ENCODE assay signal across 9 cellular contexts in the genomic region with DNA sequence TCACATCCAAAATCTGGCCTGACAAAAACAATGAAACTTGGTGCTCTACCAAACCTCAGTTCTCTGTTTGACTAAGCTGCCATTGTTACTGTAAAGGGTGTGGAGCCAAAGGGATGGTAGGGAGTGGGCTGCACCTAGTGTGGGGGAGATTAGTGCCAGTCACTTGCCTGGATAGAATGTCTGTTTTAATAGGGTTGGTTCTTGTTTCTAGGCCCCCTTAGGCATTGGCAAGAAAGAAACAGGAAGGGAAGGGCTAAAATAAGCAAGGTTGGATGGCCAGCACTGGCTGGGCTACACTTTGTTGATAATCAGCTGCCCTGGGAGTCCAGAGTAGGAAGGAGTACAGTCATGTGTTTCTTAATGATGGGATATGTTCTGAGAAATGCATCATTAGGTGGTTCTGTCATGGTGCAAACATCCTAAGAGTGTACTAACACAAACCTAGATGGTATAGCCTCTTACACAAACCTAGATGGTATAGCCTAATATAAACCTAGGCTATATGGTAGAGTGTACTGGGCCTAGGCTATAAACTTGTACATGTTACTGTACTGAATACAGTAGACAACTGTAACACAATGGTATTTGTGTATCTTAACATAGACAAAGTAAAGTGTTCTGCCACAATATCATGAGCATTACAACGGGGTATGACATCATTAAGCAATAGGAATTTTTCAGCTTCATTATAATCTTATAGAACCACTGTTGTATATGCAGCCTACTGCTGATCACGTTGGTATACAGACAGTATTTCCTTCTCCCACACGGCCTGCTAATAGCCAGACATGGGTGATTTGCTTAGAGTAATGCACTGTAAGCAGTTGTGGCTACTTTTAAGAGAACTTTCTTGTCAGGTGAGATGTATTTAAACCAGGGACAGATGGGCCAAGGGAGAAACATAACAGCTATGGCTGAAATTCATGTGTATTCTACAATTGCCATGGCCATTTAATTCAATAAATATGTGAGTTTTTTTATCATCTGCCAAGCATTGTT. TPM values are rescaled to one million over a fixed set of nuclear protein-coding genes. Genes with fewer than 3 reads are reported as not detected.
DNase-seq lines count a peak whose midpoint lies in the region; ATAC-seq and TF ChIP-seq lines count a peak whose summit lies in the region.
"Had no signal": no experiment of that assay in that cellular context is flagged by ENCODE, and none has a peak within 500 bp of the region (broad histone marks: within the 10 kb centered on the region; RNA-seq: fewer than 3 reads in every experiment).

No MANE protein-coding gene starts in this region.

- peaks cover 21% of the 10 kb centered on the region for H3K4me1 Mint-ChIP-seq in T-helper 1 cell treated with Interleukin-12 subunit alpha and Interleukin-12 subunit beta and Interleukin-4 antibody, amounts not matched to agents 30 μg/mL and 1 μg/mL, for 36 hours (ENCODE audit: low read depth)
- peaks cover 2 to 25% of the 10 kb centered on the region in 2 donors for H3K4me1 Mint-ChIP-seq in immature natural killer cell

- peaks cover 37% of the 10 kb centered on the region for H3K36me3 Mint-ChIP-seq in T-helper 1 cell treated with Interleukin-12 subunit alpha and Interleukin-12 subunit beta and Interleukin-4 antibody, amounts not matched to agents 30 μg/mL and 1 μg/mL, for 36 hours (ENCODE audit: low read depth)
- H3K36me3 Mint-ChIP-seq in immature natural killer cell: peaks cover 0 to 21% (median 0%) of the 10 kb centered on the region in 3 donors

- H3K27me3 Mint-ChIP-seq in T-helper 1 cell treated with Interleukin-12 subunit alpha and Interleukin-12 subunit beta and Interleukin-4 antibody, amounts not matched to agents 30 μg/mL and 1 μg/mL, for 36 hours (ENCODE audit: low read depth): no peaks in the 10 kb centered on the region
- H3K27me3 Mint-ChIP-seq in immature natural killer cell (ENCODE audit: low read depth in 3 of 3): peaks cover 0 to 2% (median 2%) of the 10 kb centered on the region in 3 donors

- ATAC-seq in GM21515 (IDR thresholded peaks at IDR 0.05; ENCODE audit: unreplicated experiment) (peak; percentile 49), GM19452 (IDR thresholded peaks at IDR 0.05; ENCODE audit: unreplicated experiment) (no peak)
- ATAC-seq: HCT116 had no signal

- H3K9me3 Mint-ChIP-seq in T-helper 1 cell treated with Interleukin-12 subunit alpha and Interleukin-12 subunit beta and Interleukin-4 antibody, amounts not matched to agents 30 μg/mL and 1 μg/mL, for 36 hours: no peaks in the 10 kb centered on the region
- no peaks in the 10 kb centered on the region for H3K9me3 Mint-ChIP-seq in immature natural killer cell

- no peaks in the 10 kb centered on the region; the same call in 1 of the 2 replicates for H3K36me3 ChIP-seq in H7 (replicated peaks; ENCODE audit: control insufficient read depth, insufficient read depth, low read length)

- no peak overlapping the region for H3K4me3 Mint-ChIP-seq in T-helper 1 cell treated with Interleukin-12 subunit alpha and Interleukin-12 subunit beta and Interleukin-4 antibody, amounts not matched to agents 30 μg/mL and 1 μg/mL, for 36 hours
- H3K4me3 Mint-ChIP-seq in immature natural killer cell: no peak overlapping the region

- peak overlapping the region; percentile 31 for H3K27ac Mint-ChIP-seq in T-helper 1 cell treated with Interleukin-12 subunit alpha and Interleukin-12 subunit beta and Interleukin-4 antibody, amounts not matched to agents 30 μg/mL and 1 μg/mL, for 36 hours
- peak overlapping the region in 4 of 6 donors; percentile 23 to 77 (median 28) for H3K27ac Mint-ChIP-seq in immature natural killer cell

- DNase-seq in GM12865 (ENCODE audit: low read depth) (peak; percentile 38), immature natural killer cell (no peak), A172 (ENCODE audit: low spot score) (no peak), NCI-H1048 (lab: John Stamatoyannopoulos, UW) (no peak), H7 (no peak)

- H3K4me3 ChIP-seq in GM12865 (ENCODE audit: low read depth, low read length) (no peak overlapping the region), H7 (ENCODE audit: insufficient read depth, low read depth, low read length) (no peak overlapping the region)

- TF ChIP-seq CTCF in GM12865 (IDR thresholded peaks at IDR 0.05; ENCODE audit: insufficient read depth, low read depth, low read length, missing control alignments): no peak

- no peaks in the 10 kb centered on the region for H3K27me3 ChIP-seq in H7 (ENCODE audit: control insufficient read depth, insufficient read depth, low read length)

RNA-seq across cellular contexts. Expression of a gene that starts 15.4 kb away (rescaled TPM):
- polyA plus RNA-seq in immature natural killer cell: 10 to 100 TPM; 17.0 to 26.8 (median 18.3) TPM
- 47.6 and 76.2 TPM in 2 replicates for total RNA-seq in A172 (2014; rRNA removed; shearing (Covaris generic))
- total RNA-seq in H7 (2014; rRNA removed; shearing (Covaris generic)): 15.9 and 24.1 TPM in 2 replicates

RNA-seq across cellular contexts. Expression of a gene that starts 15.8 kb away (rescaled TPM):
- 10 to 100 TPM; 52.6 to 68.8 (median 52.8) TPM for polyA plus RNA-seq in immature natural killer cell
- 41.9 and 43.7 TPM in 2 replicates for total RNA-seq in A172 (2014; rRNA removed; shearing (Covaris generic))
- 17.5 and 19.3 TPM in 2 replicates for total RNA-seq in H7 (2014; rRNA removed; shearing (Covaris generic))

RNA-seq across cellular contexts. Expression of a gene that starts 31.9 kb away (rescaled TPM):
- polyA plus RNA-seq in immature natural killer cell: 100 to 1,000 TPM; 212 to 318 (median 231) TPM
- 23.2 and 23.3 TPM in 2 replicates for total RNA-seq in A172 (2014; rRNA removed; shearing (Covaris generic))
- total RNA-seq in H7 (2014; rRNA removed; shearing (Covaris generic)): 9.0 and 17.4 TPM in 2 replicates
